ENCODE assay signal across 9 cellular contexts in the genomic region with DNA sequence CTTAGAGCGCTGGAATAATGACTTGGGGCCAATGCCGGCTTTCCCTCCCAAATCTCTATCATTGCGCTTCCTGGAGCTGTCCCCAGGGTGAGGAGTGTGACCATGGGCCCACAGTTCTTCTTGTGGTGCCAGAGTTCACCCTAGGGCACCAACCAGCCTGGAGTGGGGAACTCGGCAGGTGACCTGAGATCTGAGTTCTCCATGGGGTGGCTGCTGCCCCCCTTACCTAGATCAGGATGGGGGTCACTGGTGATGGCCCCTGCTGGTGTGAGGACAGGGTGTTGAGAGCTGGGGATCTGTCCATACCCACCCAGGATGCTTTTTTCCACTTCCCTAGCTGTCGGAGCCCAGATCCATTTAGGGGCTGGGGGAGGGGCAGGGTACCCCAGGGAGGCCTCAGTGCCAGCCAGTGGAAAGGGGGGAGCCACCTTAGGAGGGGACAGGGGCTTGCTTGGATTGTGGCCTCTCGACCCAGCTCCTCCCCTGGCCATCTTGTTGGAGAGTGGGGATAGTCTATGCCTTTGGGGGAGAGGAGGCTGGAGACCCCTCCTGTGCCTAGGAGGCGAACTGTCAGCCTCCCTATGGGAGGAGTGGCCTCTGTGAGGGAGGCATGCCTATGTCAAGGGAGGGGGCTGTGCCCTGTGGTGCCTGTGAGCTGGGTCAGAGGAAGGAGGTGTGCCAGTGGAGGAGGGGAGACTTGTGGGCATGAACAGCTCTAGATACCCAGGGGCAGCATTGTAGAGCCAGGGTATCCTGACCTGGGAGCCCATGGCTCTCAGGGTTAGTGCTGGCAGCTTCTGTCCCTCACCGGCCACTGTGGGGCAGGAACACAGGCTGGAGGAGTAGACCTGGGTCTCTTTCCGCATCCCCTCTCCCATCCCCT. TPM values are rescaled to one million over a fixed set of nuclear protein-coding genes. Genes with fewer than 3 reads are reported as not detected.
A peak's percentile ranks its signal among the peaks of the same experiment; 100 is the strongest.
DNase-seq lines count a peak whose midpoint lies in the region; ATAC-seq and TF ChIP-seq lines count a peak whose summit lies in the region.
"Had no signal": no experiment of that assay in that cellular context is flagged by ENCODE, and none has a peak within 500 bp of the region (broad histone marks: within the 10 kb centered on the region; RNA-seq: fewer than 3 reads in every experiment).

No MANE protein-coding gene starts in this region.

- peaks cover 50% of the 10 kb centered on the region for H3K4me1 Mint-ChIP-seq in stimulated activated naive CD8-positive, alpha-beta T cell treated with anti-CD3 and anti-CD28 coated beads, Interleukin-15, amount 100 ng/mL, for 72 hours
- peaks cover 75% of the 10 kb centered on the region for H3K4me1 Mint-ChIP-seq in mesothelial cell of epicardium

- no peak for TF ChIP-seq CTCF in RWPE1 (conservative IDR thresholded peaks at IDR 0.05; ENCODE audit: low read depth)
- TF ChIP-seq CTCF in mesothelial cell of epicardium (IDR thresholded peaks at IDR 0.05; ENCODE audit: unreplicated experiment) = no peak

- H3K27ac ChIP-seq in RWPE1 = peak overlapping the region; percentile 82

- no peak overlapping the region for H3K27ac Mint-ChIP-seq in stimulated activated naive CD8-positive, alpha-beta T cell treated with anti-CD3 and anti-CD28 coated beads, Interleukin-15, amount 100 ng/mL, for 72 hours
- peak overlapping the region; percentile 63 for H3K27ac Mint-ChIP-seq in mesothelial cell of epicardium

- no peak for DNase-seq in stimulated activated naive CD8-positive, alpha-beta T cell treated with anti-CD3 and anti-CD28 coated beads, Interleukin-15, amount 100 ng/mL, for 72 hours
- DNase-seq in stimulated activated naive CD8-positive, alpha-beta T cell treated with anti-CD3 and anti-CD28 coated beads, Interleukin-15, Interleukin-2, amounts not matched to agents 100 U/mL and 50 U/mL, for 24 hours = no peak
- DNase-seq in RWPE1 (ENCODE audit: low spot score) = no peak
- no peak for DNase-seq in mesothelial cell of epicardium (ENCODE audit: low spot score in 2 of 2, unreplicated experiment in 2 of 2)
- DNase-seq in NCI-H1092 treated with DMSO at 0.1 percent for 48 hours (lab: John Stamatoyannopoulos, UW) = no peak
- no peak for DNase-seq in activated CD8-positive, alpha-beta memory T cell treated with anti-CD3 and anti-CD28 coated beads, Interleukin-2, amount 50 U/mL, for 48 hours
- DNase-seq: KG1 had no signal

- POLR2A ChIA-PET in RWPE1 (lab: Yijun Ruan, JAX; ENCODE audit: low non-redundant PET) = no interaction called here

- no peak for ATAC-seq in stimulated activated naive CD8-positive, alpha-beta T cell treated with anti-CD3 and anti-CD28 coated beads, Interleukin-15, amount 100 ng/mL, for 72 hours
- ATAC-seq in stimulated activated naive CD8-positive, alpha-beta T cell treated with anti-CD3 and anti-CD28 coated beads, Interleukin-15, Interleukin-2, amounts not matched to agents 100 U/mL and 50 U/mL, for 24 hours = no peak
- ATAC-seq in GM19395 (IDR thresholded peaks at IDR 0.05; ENCODE audit: unreplicated experiment) (no peak), GM18498 (IDR thresholded peaks at IDR 0.05; ENCODE audit: unreplicated experiment) (no peak)

- no peaks in the 10 kb centered on the region for H3K9me3 Mint-ChIP-seq in stimulated activated naive CD8-positive, alpha-beta T cell treated with anti-CD3 and anti-CD28 coated beads, Interleukin-15, amount 100 ng/mL, for 72 hours
- H3K9me3 Mint-ChIP-seq in mesothelial cell of epicardium = no peaks in the 10 kb centered on the region

- CTCF ChIA-PET in RWPE1 (lab: Yijun Ruan, JAX) = interaction anchor here (0.5 to 2.2 kb wide), 4 partner anchors 19 to 91 kb away, joined by 3 to 7 read pairs (median 6); no protein-coding TSS in a partner anchor

- H3K36me3 Mint-ChIP-seq in mesothelial cell of epicardium = no peaks in the 10 kb centered on the region

- H3K27me3 Mint-ChIP-seq in stimulated activated naive CD8-positive, alpha-beta T cell treated with anti-CD3 and anti-CD28 coated beads, Interleukin-15, amount 100 ng/mL, for 72 hours = peaks cover 66% of the 10 kb centered on the region
- H3K27me3 Mint-ChIP-seq in mesothelial cell of epicardium (ENCODE audit: low read depth) = peaks cover 13% of the 10 kb centered on the region

- H3K4me3 Mint-ChIP-seq in stimulated activated naive CD8-positive, alpha-beta T cell treated with anti-CD3 and anti-CD28 coated beads, Interleukin-15, amount 100 ng/mL, for 72 hours = peak overlapping the region; percentile 26 to 75
- H3K4me3 Mint-ChIP-seq in mesothelial cell of epicardium = peak overlapping the region; percentile 76

RNA-seq across cellular contexts. Expression of gene FOXO6, which starts 1.8 kb away (rescaled TPM):
- 34.8 to 38.4 TPM (median 37.4 TPM) in 3 replicates for total RNA-seq in mesothelial cell of epicardium
